ENCODE assay signal across 1 cellular context in genomic region chr6:159761135-159761872, GRCh38.
A peak's percentile ranks its signal among the peaks of the same experiment; 100 is the strongest.
TF ChIP-seq lines count a peak whose summit lies in the region.

No MANE protein-coding gene starts in this region.

TF ChIP-seq in K562, 482 proteins besides CTCF, POLR2A, EP300 and RAD21 (continued from another document):
- TF ChIP-seq FOXM1 (IDR thresholded peaks at IDR 0.05; ENCODE audit: low read depth) (no peak), FOXM1 (CRISPR knock-in tag; IDR thresholded peaks at IDR 0.05; ENCODE audit: low read depth) (no peak), SMARCA4 (IDR thresholded peaks at IDR 0.05) (no peak; the same call in 1 of the 2 replicates), KLF13 (tag; IDR thresholded peaks at IDR 0.05; ENCODE audit: borderline replicate concordance, low read depth) (no peak), ATF6 (CRISPR knock-in tag; IDR thresholded peaks at IDR 0.05) (no peak; the same call in 1 of the 2 replicates), ZKSCAN3 (CRISPR knock-in tag; IDR thresholded peaks at IDR 0.05) (no peak), EZH2 (IDR thresholded peaks at IDR 0.05; ENCODE audit: borderline replicate concordance, low read depth, low read length) (no peak), SNRNP70 (optimal IDR thresholded peaks at IDR 0.05; ENCODE audit: low read depth, low read length) (no peak), SUPT5H (IDR thresholded peaks at IDR 0.05) (no peak), TSC22D4 (tag; IDR thresholded peaks at IDR 0.05) (no peak), EHMT2 (IDR thresholded peaks at IDR 0.05) (no peak), AFF1 (IDR thresholded peaks at IDR 0.05; ENCODE audit: low read depth in 1 of 2, partially characterized antibody in 2 of 2) (no peak), USF1 (CRISPR knock-in tag; IDR thresholded peaks at IDR 0.05) (no peak), ZNF518B (CRISPR knock-in tag; IDR thresholded peaks at IDR 0.05) (no peak), MEF2A (IDR thresholded peaks at IDR 0.05; ENCODE audit: control insufficient read depth, low read depth, low read length) (no peak), PURB (CRISPR knock-in tag; IDR thresholded peaks at IDR 0.05; ENCODE audit: low read depth) (no peak), TARDBP (IDR thresholded peaks at IDR 0.05) (no peak), ELF1 (tag; IDR thresholded peaks at IDR 0.05) (peak; percentile 95), RERE (CRISPR knock-in tag; IDR thresholded peaks at IDR 0.05; ENCODE audit: borderline replicate concordance) (peak; percentile 64; the same call in 1 of the 2 replicates), MTA2 (IDR thresholded peaks at IDR 0.05; ENCODE audit: low read depth) (no peak), NCOA6 (IDR thresholded peaks at IDR 0.05) (no peak), CAMTA2 (CRISPR knock-in tag; conservative IDR thresholded peaks at IDR 0.05) (no peak), RREB1 (CRISPR knock-in tag; IDR thresholded peaks at IDR 0.05) (no peak), NCOA2 (IDR thresholded peaks at IDR 0.05; ENCODE audit: partially characterized antibody in 2 of 2) (no peak), SMARCA5 (IDR thresholded peaks at IDR 0.05) (no peak), HDAC1 (IDR thresholded peaks at IDR 0.05) (peak in 1 of 2 experiments; percentile 28; a peak in 1 of 4 replicates), ZNF41 (CRISPR knock-in tag; conservative IDR thresholded peaks at IDR 0.05) (no peak), FOXA3 (CRISPR knock-in tag; conservative IDR thresholded peaks at IDR 0.05 in 1 of 2, IDR thresholded peaks at IDR 0.05 in 1 of 2) (no peak), RBM39 (optimal IDR thresholded peaks at IDR 0.05; ENCODE audit: low read depth, low read length) (no peak), ZNF75A (CRISPR knock-in tag; IDR thresholded peaks at IDR 0.05) (0 out of 2 replicates have a peak, but pooled peaks have one; percentile 28), OTX1 (CRISPR knock-in tag; IDR thresholded peaks at IDR 0.05) (peak; percentile 72; the same call in 1 of the 2 replicates), CC2D1A (IDR thresholded peaks at IDR 0.05) (no peak), HDAC8 (tag; IDR thresholded peaks at IDR 0.05) (no peak), YY1 (IDR thresholded peaks at IDR 0.05; ENCODE audit: borderline replicate concordance in 1 of 3, control insufficient read depth in 1 of 3, extremely low read depth in 1 of 3, insufficient read depth in 3 of 3, insufficient read length in 1 of 3, insufficient replicate concordance in 2 of 3, low read depth in 1 of 3, low read length in 2 of 3) (no peak), ETV5 (CRISPR knock-in tag; IDR thresholded peaks at IDR 0.05; ENCODE audit: low read depth) (no peak), SIX5 (IDR thresholded peaks at IDR 0.05; ENCODE audit: borderline replicate concordance in 1 of 2, insufficient read depth in 1 of 2, low read depth in 1 of 2, low read length in 2 of 2) (no peak), POU5F1 (IDR thresholded peaks at IDR 0.05; ENCODE audit: borderline replicate concordance, low read depth, low read length, partially characterized antibody) (no peak), RHOXF2B (CRISPR knock-in tag; conservative IDR thresholded peaks at IDR 0.05) (no peak)
